Comparison of ENCODE assay signal across 18 cellular contexts in the genomic region with DNA sequence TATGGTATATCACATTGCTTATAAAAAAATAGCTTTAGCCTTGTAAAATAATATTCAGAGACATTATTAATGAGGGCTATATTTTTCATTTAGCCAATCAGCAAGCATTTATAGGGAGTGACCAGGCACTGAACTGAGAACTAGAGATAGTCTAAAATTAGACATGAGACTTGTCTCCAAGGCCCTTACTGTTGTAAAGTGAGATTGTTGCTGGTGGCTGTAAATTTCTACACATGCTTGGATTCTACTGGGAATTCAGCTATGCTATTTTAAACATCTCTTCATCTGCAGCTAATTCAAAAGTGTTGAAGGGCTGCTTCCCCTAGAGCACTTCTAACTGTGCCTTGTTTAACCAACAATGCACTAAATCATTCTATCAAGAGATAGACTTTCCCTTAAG.
"Had no signal": no experiment of that assay in that cellular context is flagged by ENCODE, and none has a peak within 500 bp of the region (broad histone marks: within the 10 kb centered on the region; RNA-seq: fewer than 3 reads in every experiment).

No MANE protein-coding gene starts in this region.

- ATAC-seq: activated CD8-positive, alpha-beta T cell treated with anti-CD3 and anti-CD28 coated beads for 36 hours; activated T-cell treated with anti-CD3 and anti-CD28 coated beads, Interleukin-2, amount 50 U/mL, for 4 hours; body of pancreas; naive thymus-derived CD8-positive, alpha-beta T cell; stimulated activated naive CD8-positive, alpha-beta T cell treated with anti-CD3 and anti-CD28 coated beads, Interleukin-15, Interleukin-2, amounts not matched to agents 100 U/mL and 50 U/mL, for 24 hours had no signal

- H3K36me3 Mint-ChIP-seq: activated naive CD4-positive, alpha-beta T cell treated with anti-CD3 and anti-CD28 coated beads, Interleukin-2, amount 50 U/mL, for 24 hours; naive thymus-derived CD8-positive, alpha-beta T cell had no signal

- H3K27me3 ChIP-seq: body of pancreas, transverse colon, vagina had no signal

- H3K27me3 Mint-ChIP-seq: activated B cell treated with CpG ODN at 0.5 μM for 24 hours; activated CD8-positive, alpha-beta T cell treated with anti-CD3 and anti-CD28 coated beads for 36 hours; activated naive CD4-positive, alpha-beta T cell treated with anti-CD3 and anti-CD28 coated beads, Interleukin-2, amount 50 U/mL, for 24 hours; central memory CD8-positive, alpha-beta T cell; dendritic cell treated with granulocyte-macrophage colony-stimulating factor and Interleukin-4, amounts not matched to agents 40 ng/mL and 50 ng/mL, for 4 days; naive thymus-derived CD8-positive, alpha-beta T cell had no signal

- DNase-seq: activated B cell treated with CpG ODN at 0.5 μM for 24 hours; activated CD4-positive, alpha-beta T cell treated with anti-CD3 and anti-CD28 coated beads for 48 hours; activated CD8-positive, alpha-beta T cell treated with anti-CD3 and anti-CD28 coated beads for 36 hours; activated effector memory CD4-positive, alpha-beta T cell treated with Interleukin-2 at 50 U/mL for 16 hours; activated T-cell treated with anti-CD3 and anti-CD28 coated beads, Interleukin-2, amount 50 U/mL, for 4 hours; body of pancreas; effector memory CD4-positive, alpha-beta T cell; hypothalamus; naive thymus-derived CD8-positive, alpha-beta T cell; nucleus accumbens; posterior cingulate gyrus; stimulated activated naive CD8-positive, alpha-beta T cell treated with anti-CD3 and anti-CD28 coated beads, Interleukin-15, Interleukin-2, amounts not matched to agents 100 U/mL and 50 U/mL, for 24 hours; transverse colon had no signal

- H3K4me3 Mint-ChIP-seq: activated B cell treated with CpG ODN at 0.5 μM for 24 hours; activated CD8-positive, alpha-beta T cell treated with anti-CD3 and anti-CD28 coated beads for 36 hours; activated naive CD4-positive, alpha-beta T cell treated with anti-CD3 and anti-CD28 coated beads, Interleukin-2, amount 50 U/mL, for 24 hours; activated T-cell treated with anti-CD3 and anti-CD28 coated beads, Interleukin-2, amount 50 U/mL, for 4 hours; central memory CD8-positive, alpha-beta T cell; dendritic cell treated with granulocyte-macrophage colony-stimulating factor and Interleukin-4, amounts not matched to agents 40 ng/mL and 50 ng/mL, for 4 days; naive thymus-derived CD8-positive, alpha-beta T cell; T-helper 2 cell treated with Interferon-gamma antibody and Interleukin-4, amounts not matched to agents 5 μg/mL and 100 μg/mL, for 36 hours had no signal

- H3K4me1 Mint-ChIP-seq: activated B cell treated with CpG ODN at 0.5 μM for 24 hours; activated naive CD4-positive, alpha-beta T cell treated with anti-CD3 and anti-CD28 coated beads, Interleukin-2, amount 50 U/mL, for 24 hours; central memory CD8-positive, alpha-beta T cell; naive thymus-derived CD8-positive, alpha-beta T cell had no signal

- H3K4me1 ChIP-seq: body of pancreas, transverse colon had no signal

- H3K4me3 ChIP-seq: body of pancreas, transverse colon, vagina had no signal

- H3K27ac Mint-ChIP-seq: activated B cell treated with CpG ODN at 0.5 μM for 24 hours; activated CD8-positive, alpha-beta T cell treated with anti-CD3 and anti-CD28 coated beads for 36 hours; activated naive CD4-positive, alpha-beta T cell treated with anti-CD3 and anti-CD28 coated beads, Interleukin-2, amount 50 U/mL, for 24 hours; dendritic cell treated with granulocyte-macrophage colony-stimulating factor and Interleukin-4, amounts not matched to agents 40 ng/mL and 50 ng/mL, for 4 days; naive thymus-derived CD8-positive, alpha-beta T cell; T-helper 2 cell treated with Interferon-gamma antibody and Interleukin-4, amounts not matched to agents 5 μg/mL and 100 μg/mL, for 36 hours had no signal

- H3K9me3 Mint-ChIP-seq: activated B cell treated with CpG ODN at 0.5 μM for 24 hours; activated CD8-positive, alpha-beta T cell treated with anti-CD3 and anti-CD28 coated beads for 36 hours; activated naive CD4-positive, alpha-beta T cell treated with anti-CD3 and anti-CD28 coated beads, Interleukin-2, amount 50 U/mL, for 24 hours; activated T-cell treated with anti-CD3 and anti-CD28 coated beads, Interleukin-2, amount 50 U/mL, for 4 hours; central memory CD8-positive, alpha-beta T cell; dendritic cell treated with granulocyte-macrophage colony-stimulating factor and Interleukin-4, amounts not matched to agents 40 ng/mL and 50 ng/mL, for 4 days; naive thymus-derived CD8-positive, alpha-beta T cell; T-helper 2 cell treated with Interferon-gamma antibody and Interleukin-4, amounts not matched to agents 5 μg/mL and 100 μg/mL, for 36 hours had no signal

- H3K36me3 ChIP-seq: transverse colon, vagina had no signal

- H3K27ac ChIP-seq: body of pancreas, transverse colon, vagina had no signal

- H3K9me3 ChIP-seq: body of pancreas, transverse colon, vagina had no signal
